ENCODE assay signal across 9 cellular contexts in the genomic region with DNA sequence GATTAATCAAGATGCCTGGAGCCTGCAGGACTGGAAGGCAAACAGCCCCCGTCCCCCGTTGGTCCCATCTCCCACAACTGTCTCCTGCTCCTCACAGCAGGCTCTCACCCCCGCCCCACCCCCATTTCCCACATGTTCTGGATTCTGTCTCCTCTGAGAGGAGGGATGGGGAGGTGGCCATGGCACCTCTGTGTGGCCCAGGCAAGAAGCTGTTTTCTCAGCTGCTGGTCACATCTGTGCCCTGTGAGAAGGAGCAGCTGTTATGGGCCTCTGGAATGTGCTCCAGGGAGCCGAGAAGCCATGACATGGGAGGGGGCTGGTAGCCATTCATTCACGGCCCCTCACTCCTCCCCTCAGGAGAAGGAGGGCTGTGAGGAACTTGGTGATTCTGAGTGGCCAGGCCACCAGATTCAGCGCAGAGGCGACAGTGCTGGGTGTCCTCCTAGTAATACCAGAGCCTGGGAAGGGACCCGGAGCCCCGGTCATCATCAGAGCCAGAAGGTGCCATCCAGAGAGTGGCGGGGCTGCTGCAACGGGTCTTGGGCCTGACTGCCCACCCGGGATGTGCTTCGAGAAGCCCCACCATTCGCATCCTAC. TPM values are rescaled to one million over a fixed set of nuclear protein-coding genes. Genes with fewer than 3 reads are reported as not detected.
DNase-seq lines count a peak whose midpoint lies in the region; ATAC-seq and TF ChIP-seq lines count a peak whose summit lies in the region.
"Had no signal": no experiment of that assay in that cellular context is flagged by ENCODE, and none has a peak within 500 bp of the region (broad histone marks: within the 10 kb centered on the region; RNA-seq: fewer than 3 reads in every experiment).

No MANE protein-coding gene starts in this region.

- TF ChIP-seq CTCF in endodermal cell (conservative IDR thresholded peaks at IDR 0.05) = no peak
- TF ChIP-seq CTCF in mesothelial cell of epicardium (IDR thresholded peaks at IDR 0.05; ENCODE audit: unreplicated experiment) = no peak
- no peak for TF ChIP-seq CTCF in type B pancreatic cell (conservative IDR thresholded peaks at IDR 0.05)

- peak overlapping the region; percentile 100 for H3K27ac ChIP-seq in endodermal cell (ENCODE audit: low read depth, low read length)

- H3K9me3 Mint-ChIP-seq in endodermal cell (no peaks in the 10 kb centered on the region), mesothelial cell of epicardium (no peaks in the 10 kb centered on the region), type B pancreatic cell (no peaks in the 10 kb centered on the region)
- H3K9me3 Mint-ChIP-seq in stimulated activated naive CD8-positive, alpha-beta T cell treated with anti-CD3 and anti-CD28 coated beads, Interleukin-15, amount 100 ng/mL, for 72 hours = no peaks in the 10 kb centered on the region

- peaks cover 20% of the 10 kb centered on the region for H3K27me3 Mint-ChIP-seq in endodermal cell (ENCODE audit: insufficient read depth)
- peaks cover 25% of the 10 kb centered on the region for H3K27me3 Mint-ChIP-seq in mesothelial cell of epicardium (ENCODE audit: low read depth)
- peaks cover 61% of the 10 kb centered on the region for H3K27me3 Mint-ChIP-seq in type B pancreatic cell
- H3K27me3 Mint-ChIP-seq in stimulated activated naive CD8-positive, alpha-beta T cell treated with anti-CD3 and anti-CD28 coated beads, Interleukin-15, amount 100 ng/mL, for 72 hours = peaks cover 97% of the 10 kb centered on the region

- H3K4me3 Mint-ChIP-seq in endodermal cell = peak overlapping the region; percentile 70
- H3K4me3 Mint-ChIP-seq in mesothelial cell of epicardium = peak overlapping the region; percentile 67
- peak overlapping the region; percentile 91 for H3K4me3 Mint-ChIP-seq in type B pancreatic cell
- no peak overlapping the region for H3K4me3 Mint-ChIP-seq in stimulated activated naive CD8-positive, alpha-beta T cell treated with anti-CD3 and anti-CD28 coated beads, Interleukin-15, amount 100 ng/mL, for 72 hours

- DNase-seq in NCI-H1417 (lab: John Stamatoyannopoulos, UW) (peak in 2 of 3 experiments; percentile 28 to 55), NCI-H1417 treated with DMSO at 0.1 percent for 48 hours (lab: John Stamatoyannopoulos, UW) (no peak), endodermal cell (peak; percentile 85), mesothelial cell of epicardium (ENCODE audit: low spot score in 2 of 2, unreplicated experiment in 2 of 2) (no peak), type B pancreatic cell (ENCODE audit: extremely low spot score, unreplicated experiment) (no peak), erythroblast (lab: John Stamatoyannopoulos, UW) (no peak), Kasumi-1 (lab: John Stamatoyannopoulos, UW) (no peak)
- no peak for DNase-seq in stimulated activated naive CD8-positive, alpha-beta T cell treated with anti-CD3 and anti-CD28 coated beads, Interleukin-15, amount 100 ng/mL, for 72 hours
- DNase-seq: amniotic stem cell had no signal

- peaks cover 11% of the 10 kb centered on the region for H3K4me1 ChIP-seq in endodermal cell (ENCODE audit: control insufficient read depth, insufficient read depth, low read length)

- H3K9ac ChIP-seq in endodermal cell (ENCODE audit: extremely low read depth, low read length, poor library complexity, severe bottlenecking) = peak overlapping the region; percentile 78

- H3K36me3 Mint-ChIP-seq in endodermal cell (ENCODE audit: low read depth) = peaks cover 29% of the 10 kb centered on the region
- peaks cover 25% of the 10 kb centered on the region for H3K36me3 Mint-ChIP-seq in mesothelial cell of epicardium
- peaks cover 15% of the 10 kb centered on the region for H3K36me3 Mint-ChIP-seq in type B pancreatic cell

- H3K4me1 Mint-ChIP-seq in endodermal cell (peaks cover 39% of the 10 kb centered on the region), mesothelial cell of epicardium (peaks cover 43% of the 10 kb centered on the region), type B pancreatic cell (ENCODE audit: unreplicated experiment) (peaks cover 48% of the 10 kb centered on the region)
- peaks cover 18% of the 10 kb centered on the region for H3K4me1 Mint-ChIP-seq in stimulated activated naive CD8-positive, alpha-beta T cell treated with anti-CD3 and anti-CD28 coated beads, Interleukin-15, amount 100 ng/mL, for 72 hours

- no peak for TF ChIP-seq POLR2A in erythroblast (IDR thresholded peaks at IDR 0.05; ENCODE audit: low read length)

- H3K9me3 ChIP-seq in endodermal cell (ENCODE audit: control insufficient read depth, low read length) = no peaks in the 10 kb centered on the region

- peak overlapping the region; percentile 74 for H3K27ac Mint-ChIP-seq in endodermal cell
- H3K27ac Mint-ChIP-seq in mesothelial cell of epicardium = peak overlapping the region; percentile 56
- H3K27ac Mint-ChIP-seq in type B pancreatic cell = peak overlapping the region; percentile 63
- no peak overlapping the region for H3K27ac Mint-ChIP-seq in stimulated activated naive CD8-positive, alpha-beta T cell treated with anti-CD3 and anti-CD28 coated beads, Interleukin-15, amount 100 ng/mL, for 72 hours

- peak overlapping the region; percentile 81 for H3K4me3 ChIP-seq in endodermal cell (ENCODE audit: low read length)

- ATAC-seq in stimulated activated naive CD8-positive, alpha-beta T cell treated with anti-CD3 and anti-CD28 coated beads, Interleukin-15, amount 100 ng/mL, for 72 hours = no peak

- peaks cover 19% of the 10 kb centered on the region for H3K36me3 ChIP-seq in endodermal cell (ENCODE audit: control insufficient read depth, insufficient read depth, low read length)

- WGBS in endodermal cell (ENCODE audit: insufficient coverage in 1 of 2, insufficient read length in 1 of 2), 2 experiments = 18 to 21% methylated on average over 7 to 14 of the region's 14 CpGs

- no peaks in the 10 kb centered on the region for H3K27me3 ChIP-seq in endodermal cell (ENCODE audit: control insufficient read depth, insufficient read depth, low read length, poor library complexity, severe bottlenecking)

RNA-seq across cellular contexts. Expression of gene NES, which starts 1.4 kb away (rescaled TPM):
- total RNA-seq in endodermal cell (100 to 1,000 TPM in 1 of 2 donors, 10 to 100 TPM in 1; 65.8 to 103 TPM), mesothelial cell of epicardium (53.8 to 56.9 TPM (median 56.8 TPM) in 3 replicates), type B pancreatic cell (ENCODE audit: low replicate concordance) (8.1 and 125 TPM in 2 replicates)
- polyA plus RNA-seq in endodermal cell (2013, experiment 1 of 2) = 271 TPM
- polyA plus RNA-seq in endodermal cell (2013, experiment 2 of 2) = 261 TPM

RNA-seq across cellular contexts. Expression of gene CRABP2, which starts 29.6 kb away (rescaled TPM):
- 100 to 1,000 TPM; 243 to 780 TPM for total RNA-seq in endodermal cell
- polyA plus RNA-seq in endodermal cell (2013, experiment 1 of 2) = 435 TPM
- polyA plus RNA-seq in endodermal cell (2013, experiment 2 of 2) = 409 TPM
- total RNA-seq in mesothelial cell of epicardium = 676 to 704 TPM (median 686 TPM) in 3 replicates
- total RNA-seq in type B pancreatic cell (ENCODE audit: low replicate concordance) = 83.7 and 370 TPM in 2 replicates

RNA-seq across cellular contexts. Expression of gene BCAN, which starts 33.9 kb away (rescaled TPM):
- total RNA-seq in endodermal cell (under 1 TPM in 1 of 2 donors, not detected in 1; 0.31 TPM), mesothelial cell of epicardium (0.54 to 0.85 TPM (median 0.78 TPM) in 3 replicates), type B pancreatic cell (ENCODE audit: low replicate concordance) (12.6 TPM in 1 of 2 replicates, not detected in the other)
- 1.6 TPM for polyA plus RNA-seq in endodermal cell (2013, experiment 1 of 2)
- 0.83 TPM for polyA plus RNA-seq in endodermal cell (2013, experiment 2 of 2)

RNA-seq across cellular contexts. Expression of gene METTL25B, which starts 52.5 kb away (rescaled TPM):
- total RNA-seq in endodermal cell (10 to 100 TPM; 25.9 to 35.5 TPM), mesothelial cell of epicardium (36.9 to 39.2 TPM (median 39.0 TPM) in 3 replicates), type B pancreatic cell (ENCODE audit: low replicate concordance) (35.2 and 39.7 TPM in 2 replicates)
- polyA plus RNA-seq in endodermal cell (2013, experiment 1 of 2) = 36.0 TPM
- polyA plus RNA-seq in endodermal cell (2013, experiment 2 of 2) = 33.1 TPM

RNA-seq across cellular contexts. Expression of gene ISG20L2, which starts 52.8 kb away (rescaled TPM):
- total RNA-seq in endodermal cell (10 to 100 TPM; 37.2 to 39.9 TPM), mesothelial cell of epicardium (37.3 to 41.9 TPM (median 39.3 TPM) in 3 replicates), type B pancreatic cell (ENCODE audit: low replicate concordance) (35.3 and 42.0 TPM in 2 replicates)
- 31.9 TPM for polyA plus RNA-seq in endodermal cell (2013, experiment 1 of 2)
- 32.0 TPM for polyA plus RNA-seq in endodermal cell (2013, experiment 2 of 2)

Comparison
In these comparisons a context has a peak if more than half of its experiments do, and no peak if none do; other contexts are left out.
1. DNase-seq: peak in NCI-H1417 (2 of 3) and endodermal cell (single experiment); none in NCI-H1417 treated with DMSO at 0.1 percent for 48 hours (single experiment), mesothelial cell of epicardium (0 of 2), type B pancreatic cell (single experiment), erythroblast (0 of 2), stimulated activated naive CD8-positive, alpha-beta T cell treated with anti-CD3 and anti-CD28 coated beads, Interleukin-15, amount 100 ng/mL, for 72 hours (0 of 2) and Kasumi-1 (0 of 2).
2. H3K27ac Mint-ChIP-seq: peak in endodermal cell (single experiment), mesothelial cell of epicardium (single experiment) and type B pancreatic cell (single experiment); none in stimulated activated naive CD8-positive, alpha-beta T cell treated with anti-CD3 and anti-CD28 coated beads, Interleukin-15, amount 100 ng/mL, for 72 hours (0 of 2).
3. H3K4me3 Mint-ChIP-seq: peak in endodermal cell (single experiment), mesothelial cell of epicardium (single experiment) and type B pancreatic cell (single experiment); none in stimulated activated naive CD8-positive, alpha-beta T cell treated with anti-CD3 and anti-CD28 coated beads, Interleukin-15, amount 100 ng/mL, for 72 hours (0 of 2).